8 cellular contexts compared by ENCODE assay signal in genomic region chr7:1290262-1291039, GRCh38. TPM values are rescaled to one million over a fixed set of nuclear protein-coding genes. Genes with fewer than 3 reads are reported as not detected.
DNase-seq lines count a peak whose midpoint lies in the region; ATAC-seq, FAIRE-seq and TF ChIP-seq lines count a peak whose summit lies in the region.

No MANE protein-coding gene starts in this region.

- dilution Hi-C loops in keratinocyte (cut with MboI; ENCODE audit: extremely low pct_ligation_motif_present, low sequenced_read_pairs): no loop called here

- TF ChIP-seq CTCF in keratinocyte (optimal IDR thresholded peaks at IDR 0.05 in 1 of 3, IDR thresholded peaks at IDR 0.05 in 1 of 3, conservative IDR thresholded peaks at IDR 0.05 in 1 of 3; ENCODE audit: extremely low read depth in 1 of 3, insufficient read depth in 2 of 3, low read length in 3 of 3): peak in 2 of 3 experiments; percentile 32 to 55

- peak overlapping the region; percentile 59 for H2AFZ ChIP-seq in keratinocyte (ENCODE audit: control insufficient read depth, low read length)

- peak overlapping the region; percentile 84 for H3K4me2 ChIP-seq in keratinocyte (ENCODE audit: control insufficient read depth, extremely low read depth, insufficient read depth, low read depth, low read length)

- no peaks in the 10 kb centered on the region for H3K4me1 ChIP-seq in ES-I3 (ENCODE audit: insufficient read depth, low read length)
- H3K4me1 ChIP-seq in keratinocyte (ENCODE audit: control insufficient read depth, extremely low read depth, insufficient read depth, low read length): peaks cover 6% of the 10 kb centered on the region

- no peaks in the 10 kb centered on the region for H3K9me1 ChIP-seq in keratinocyte (ENCODE audit: control insufficient read depth, extremely low read depth, insufficient read depth, low read length)

- no peak overlapping the region for H3K27ac ChIP-seq in caudate nucleus (ENCODE audit: low read depth, low read length)
- no peak overlapping the region for H3K27ac ChIP-seq in keratinocyte (ENCODE audit: control insufficient read depth, insufficient read depth, low read length)

- no peaks in the 10 kb centered on the region for H4K20me1 ChIP-seq in keratinocyte (ENCODE audit: control insufficient read depth, extremely low read depth, insufficient read depth, low read length)

- H3K36me3 ChIP-seq in ES-I3 (ENCODE audit: insufficient read depth, low read length): no peaks in the 10 kb centered on the region
- no peaks in the 10 kb centered on the region for H3K36me3 ChIP-seq in keratinocyte (ENCODE audit: control insufficient read depth in 2 of 2, extremely low read depth in 1 of 2, insufficient read depth in 2 of 2, low read length in 2 of 2)

- H3K4me3 ChIP-seq in keratinocyte (ENCODE audit: control insufficient read depth in 2 of 3, extremely low read depth in 1 of 3, insufficient read depth in 2 of 3, low read depth in 1 of 3, low read length in 3 of 3): peak overlapping the region; percentile 13 to 57 (median 44)

- H3K9me3 ChIP-seq in ES-I3 (ENCODE audit: control insufficient read depth, insufficient read depth, low read length): no peaks in the 10 kb centered on the region
- no peaks in the 10 kb centered on the region for H3K9me3 ChIP-seq in keratinocyte (ENCODE audit: control insufficient read depth, low read depth, low read length)

- DNase-seq in NCI-H748 (lab: John Stamatoyannopoulos, UW; ENCODE audit: unreplicated experiment) (peak; percentile 93), caudate nucleus (lab: John Stamatoyannopoulos, UW) (peak in 56 of 61 donors; percentile 10 to 82 (median 46)), keratinocyte (ENCODE audit: low read depth, low spot score) (no peak), NCI-H187 (lab: John Stamatoyannopoulos, UW) (no peak)
- DNase-seq in stimulated activated CD4-positive, alpha-beta T cell treated with anti-CD3 and anti-CD28 coated beads, TNF-alpha, amount 100 ng/mL, for 48 hours (ENCODE audit: low read depth in 3 of 3): peak in 2 of 3 donors; percentile 1 to 4

- H3K9ac ChIP-seq in ES-I3 (ENCODE audit: low read depth, low read length) (peak overlapping the region; percentile 26; the same call in 1 of the 2 replicates), keratinocyte (ENCODE audit: control insufficient read depth, extremely low read depth, insufficient read depth, low read length) (no peak overlapping the region)

- no peak for ATAC-seq in GM18502 (IDR thresholded peaks at IDR 0.05; ENCODE audit: poor library complexity, unreplicated experiment)
- no peak for ATAC-seq in HG03135 (IDR thresholded peaks at IDR 0.05; ENCODE audit: unreplicated experiment)

- FAIRE-seq in keratinocyte (lab: Jason Lieb, UNC): no peak

- peaks cover 56% of the 10 kb centered on the region for H3K27me3 ChIP-seq in keratinocyte (ENCODE audit: control insufficient read depth, extremely low read depth, insufficient read depth, low read length)

- no peaks in the 10 kb centered on the region for H3K79me2 ChIP-seq in keratinocyte (ENCODE audit: control insufficient read depth, insufficient read depth, low read length)

RNA-seq across cellular contexts. Expression of gene UNCX, which starts 57.8 kb away (rescaled TPM):
- not detected in 3 replicates for polyA plus RNA-seq in keratinocyte
- not detected for polyA plus RNA-seq in keratinocyte (2011; ENCODE audit: low read depth)
- polyA plus RNA-seq in keratinocyte (2011; cell fraction: cytosol; rRNA removed): not detected in 2 replicates
- not detected in 2 replicates for polyA plus RNA-seq in keratinocyte (2011; cell fraction: nucleus; rRNA removed)
- polyA plus RNA-seq in keratinocyte (2012; ENCODE audit: low replicate concordance): not detected in 2 replicates
- polyA minus RNA-seq in keratinocyte: not detected in 3 replicates
- polyA minus RNA-seq in keratinocyte (2011; cell fraction: cytosol; rRNA and poly(A)+ RNA removed): not detected
- not detected in 2 replicates for polyA minus RNA-seq in keratinocyte (2011; cell fraction: nucleus; rRNA and poly(A)+ RNA removed)

Comparison
In these comparisons a context has a peak if more than half of its experiments do, and no peak if none do; other contexts are left out.
1. DNase-seq: peak in NCI-H748 (single experiment), caudate nucleus (56 of 61) and stimulated activated CD4-positive, alpha-beta T cell treated with anti-CD3 and anti-CD28 coated beads, TNF-alpha, amount 100 ng/mL, for 48 hours (2 of 3); none in keratinocyte (single experiment) and NCI-H187 (0 of 2).